In the genomic region with DNA sequence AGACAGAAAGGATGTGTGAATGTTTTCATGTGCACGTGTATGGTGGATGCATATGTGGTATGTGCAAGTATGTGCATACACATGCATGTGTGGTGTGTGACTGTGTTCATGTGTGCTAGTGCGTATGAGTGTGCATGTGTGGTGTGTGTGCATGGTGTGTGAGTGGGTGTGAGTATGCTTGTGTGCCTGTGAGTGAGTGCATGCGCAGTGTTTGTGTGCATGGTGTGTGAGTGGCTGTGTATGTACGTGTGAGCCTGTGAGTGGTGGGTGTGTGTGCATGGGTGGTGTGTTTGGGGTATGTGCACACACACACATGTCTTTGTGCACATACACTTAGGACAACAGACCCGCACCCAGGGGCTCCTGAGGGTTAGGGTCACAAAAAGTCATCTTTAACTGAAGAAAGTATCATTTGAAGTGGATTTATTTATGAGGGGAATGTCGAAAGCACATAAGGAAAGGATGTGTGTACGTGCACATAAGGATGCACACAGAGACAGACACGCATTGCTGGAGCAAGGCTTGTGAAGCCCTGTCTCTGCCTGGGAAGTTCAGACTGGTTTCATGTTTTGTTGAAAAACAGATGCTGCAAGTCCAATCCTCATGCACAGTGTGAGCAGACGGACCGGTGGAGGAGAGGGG, we compare ENCODE assay signal across 16 cellular contexts.
DNase-seq lines count a peak whose midpoint lies in the region; ATAC-seq and TF ChIP-seq lines count a peak whose summit lies in the region.
"Had no signal": no experiment of that assay in that cellular context is flagged by ENCODE, and none has a peak within 500 bp of the region (broad histone marks: within the 10 kb centered on the region; RNA-seq: fewer than 3 reads in every experiment).

No MANE protein-coding gene starts in this region.

- peaks cover 18% of the 10 kb centered on the region for H3K4me1 ChIP-seq in body of pancreas

- DNase-seq in stimulated activated naive CD8-positive, alpha-beta T cell treated with anti-CD3 and anti-CD28 coated beads, Interleukin-15, Interleukin-2, amounts not matched to agents 100 U/mL and 50 U/mL, for 24 hours = no peak
- DNase-seq in body of pancreas (no peak), mesenteric fat pad (ENCODE audit: low spot score) (peak; percentile 68), SHP77 treated with DMSO at 0.1 percent for 48 hours (lab: John Stamatoyannopoulos, UW) (no peak), NCI-H345 treated with DMSO at 0.1 percent for 48 hours (lab: John Stamatoyannopoulos, UW; ENCODE audit: unreplicated experiment) (no peak), cortex of kidney (lab: John Stamatoyannopoulos, UW) (no peak)
- DNase-seq in activated T-cell treated with anti-CD3 and anti-CD28 coated beads, Interleukin-2, amount 50 U/mL, for 4 hours = no peak
- DNase-seq: AML-193; DMS79 treated with DMSO at 0.1 percent for 48 hours; NCI-H1105 treated with DMSO at 0.1 percent for 48 hours; NCI-H2227 treated with DMSO at 0.1 percent for 48 hours; stimulated activated CD4-positive, alpha-beta T cell treated with anti-CD3 and anti-CD28 coated beads, Interleukin-12 subunit alpha, Interleukin-12 subunit beta, amount 100 ng/mL, for 4 hours; T-cell had no signal

- 81 to 91% methylated on average over 10 of the region's 10 CpGs for WGBS in body of pancreas, 2 donors

- TF ChIP-seq CTCF in body of pancreas (IDR thresholded peaks at IDR 0.05) = no peak

- H3K36me3 Mint-ChIP-seq in stimulated activated naive CD8-positive, alpha-beta T cell treated with anti-CD3 and anti-CD28 coated beads, Interleukin-15, Interleukin-2, amounts not matched to agents 100 ng/mL and 50 ng/mL, for 24 hours (ENCODE audit: low read depth) = no peaks in the 10 kb centered on the region
- no peaks in the 10 kb centered on the region for H3K36me3 Mint-ChIP-seq in activated T-cell treated with anti-CD3 and anti-CD28 coated beads, Interleukin-2, amount 50 U/mL, for 4 hours (ENCODE audit: insufficient read depth)
- H3K36me3 Mint-ChIP-seq: T-cell had no signal

- H3K4me1 Mint-ChIP-seq in stimulated activated naive CD8-positive, alpha-beta T cell treated with anti-CD3 and anti-CD28 coated beads, Interleukin-15, Interleukin-2, amounts not matched to agents 100 ng/mL and 50 ng/mL, for 24 hours (ENCODE audit: low read depth) = peaks cover 62% of the 10 kb centered on the region
- peaks cover 31% of the 10 kb centered on the region for H3K4me1 Mint-ChIP-seq in activated T-cell treated with anti-CD3 and anti-CD28 coated beads, Interleukin-2, amount 50 U/mL, for 4 hours (ENCODE audit: low read depth)

- no peak for TF ChIP-seq POLR2A in body of pancreas (IDR thresholded peaks at IDR 0.05)

- H3K27ac ChIP-seq in body of pancreas = peak overlapping the region in 3 of 4 donors; percentile 8 to 82 (median 58)

- H3K9me3 ChIP-seq in body of pancreas = no peaks in the 10 kb centered on the region
- H3K9me3 ChIP-seq: tibial nerve had no signal

- no peak overlapping the region for H3K4me3 ChIP-seq in body of pancreas
- H3K4me3 ChIP-seq: tibial nerve had no signal

- no peaks in the 10 kb centered on the region for H3K36me3 ChIP-seq in body of pancreas (replicated peaks in 1 of 2; ENCODE audit: insufficient read depth in 1 of 2, low read depth in 2 of 2)
- H3K36me3 ChIP-seq: tibial nerve had no signal

- intact Hi-C loops in body of pancreas (cut with DNase I) = no loop called here

- H3K27me3 ChIP-seq in body of pancreas = no peaks in the 10 kb centered on the region
- H3K27me3 ChIP-seq: tibial nerve had no signal

- H3K27me3 Mint-ChIP-seq in stimulated activated naive CD8-positive, alpha-beta T cell treated with anti-CD3 and anti-CD28 coated beads, Interleukin-15, Interleukin-2, amounts not matched to agents 100 ng/mL and 50 ng/mL, for 24 hours = peaks cover 4% of the 10 kb centered on the region
- peaks cover 33% of the 10 kb centered on the region for H3K27me3 Mint-ChIP-seq in activated T-cell treated with anti-CD3 and anti-CD28 coated beads, Interleukin-2, amount 50 U/mL, for 4 hours (ENCODE audit: low read depth)

- no peak for ATAC-seq in stimulated activated naive CD8-positive, alpha-beta T cell treated with anti-CD3 and anti-CD28 coated beads, Interleukin-15, Interleukin-2, amounts not matched to agents 100 U/mL and 50 U/mL, for 24 hours
- ATAC-seq in body of pancreas = no peak
- no peak for ATAC-seq in activated T-cell treated with anti-CD3 and anti-CD28 coated beads, Interleukin-2, amount 50 U/mL, for 4 hours
- ATAC-seq: activated naive CD4-positive, alpha-beta T cell treated with anti-CD3 and anti-CD28 coated beads, Interleukin-2, amount 50 U/mL, for 72 hours; T-cell had no signal

- peak overlapping the region; percentile 96 for H3K27ac Mint-ChIP-seq in stimulated activated naive CD8-positive, alpha-beta T cell treated with anti-CD3 and anti-CD28 coated beads, Interleukin-15, Interleukin-2, amounts not matched to agents 100 ng/mL and 50 ng/mL, for 24 hours
- H3K27ac Mint-ChIP-seq: T-cell had no signal

- H3K9me3 Mint-ChIP-seq in stimulated activated naive CD8-positive, alpha-beta T cell treated with anti-CD3 and anti-CD28 coated beads, Interleukin-15, Interleukin-2, amounts not matched to agents 100 ng/mL and 50 ng/mL, for 24 hours = no peaks in the 10 kb centered on the region
- no peaks in the 10 kb centered on the region for H3K9me3 Mint-ChIP-seq in activated T-cell treated with anti-CD3 and anti-CD28 coated beads, Interleukin-2, amount 50 U/mL, for 4 hours
- H3K9me3 Mint-ChIP-seq: activated naive CD4-positive, alpha-beta T cell treated with anti-CD3 and anti-CD28 coated beads, Interleukin-2, amount 50 U/mL, for 72 hours; T-cell had no signal

- H3K4me3 Mint-ChIP-seq in stimulated activated naive CD8-positive, alpha-beta T cell treated with anti-CD3 and anti-CD28 coated beads, Interleukin-15, Interleukin-2, amounts not matched to agents 100 ng/mL and 50 ng/mL, for 24 hours = peak overlapping the region; percentile 4
- H3K4me3 Mint-ChIP-seq in activated T-cell treated with anti-CD3 and anti-CD28 coated beads, Interleukin-2, amount 50 U/mL, for 4 hours = no peak overlapping the region
